ENCODE assay signal across 20 cellular contexts in genomic region chr1:67639336-67639735, GRCh38.
"Had no signal": no experiment of that assay in that cellular context is flagged by ENCODE, and none has a peak within 500 bp of the region (broad histone marks: within the 10 kb centered on the region; RNA-seq: fewer than 3 reads in every experiment).

No MANE protein-coding gene starts in this region.

- H3K27me3 ChIP-seq: MG63, SJSA1 had no signal

- H3K27ac ChIP-seq: RWPE1, SJSA1 had no signal

- H3K36me3 ChIP-seq: MG63, SJSA1 had no signal

- H3K9me3 ChIP-seq: MG63, SJSA1, SK-N-SH had no signal

- H3K9me2 ChIP-seq: SK-N-SH had no signal

- H3K4me3 ChIP-seq: MG63, SJSA1 had no signal

- DNase-seq: Karpas-422, KG1, MG63, NCI-H1092, NCI-H1105 treated with DMSO at 0.1 percent for 48 hours, NCI-H1417 treated with DMSO at 0.1 percent for 48 hours, NCI-H146, NCI-H1694 treated with DMSO at 0.1 percent for 48 hours, NCI-H1930, NCI-H2081, NCI-H2107, NCI-H2227 treated with DMSO at 0.1 percent for 48 hours, NCI-H524, NCI-H526 treated with DMSO at 0.1 percent for 48 hours, NCI-H748 treated with DMSO at 0.1 percent for 48 hours, SHP77 treated with DMSO at 0.1 percent for 48 hours, SK-N-SH, SW 1271 had no signal

- H3K4me2 ChIP-seq: SK-N-SH had no signal
